In the genomic region with DNA sequence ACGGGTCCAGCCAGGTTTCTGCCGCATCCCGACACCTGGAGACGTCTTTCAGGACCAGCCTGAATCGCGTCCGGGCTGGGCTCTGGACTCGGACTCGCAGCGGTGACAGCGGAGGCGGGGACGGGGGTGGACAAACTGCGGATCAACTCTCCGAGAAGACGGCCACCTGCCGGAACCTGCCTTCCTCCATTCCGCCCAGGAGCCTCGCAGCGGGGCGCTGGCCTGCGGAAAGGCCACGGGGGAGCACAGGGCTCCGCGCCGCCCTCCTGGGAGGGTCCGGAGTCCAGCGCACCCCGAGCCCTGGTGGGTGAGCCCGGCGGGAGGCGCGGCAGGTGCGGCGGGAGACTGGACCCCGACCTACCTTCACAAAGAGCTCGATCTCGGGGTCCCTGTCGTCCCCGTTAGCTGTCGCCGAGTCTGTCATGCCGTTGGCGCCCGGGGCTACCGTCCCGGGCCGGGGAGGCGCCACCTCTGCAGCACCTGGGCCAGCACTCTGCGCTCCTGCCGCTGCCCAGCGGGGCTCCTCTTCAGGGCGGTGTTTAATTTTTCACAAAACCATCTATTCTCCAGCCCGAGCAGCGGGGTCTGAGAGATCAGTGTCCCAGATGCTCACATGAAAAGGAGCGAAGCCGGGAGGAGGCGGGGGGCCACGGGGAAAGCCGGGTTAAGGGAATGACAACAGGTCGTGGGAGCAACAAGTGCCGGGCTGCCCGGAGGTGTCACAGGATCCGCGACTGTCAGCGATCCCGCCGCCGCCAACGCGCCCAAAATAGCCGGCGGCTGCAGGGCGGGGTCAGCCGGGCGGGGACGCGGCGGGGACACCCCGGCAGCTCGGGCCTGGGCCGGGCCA, we compare ENCODE assay signal across 8 cellular contexts. TPM values are rescaled to one million over a fixed set of nuclear protein-coding genes. Genes with fewer than 3 reads are reported as not detected.
DNase-seq lines count a peak whose midpoint lies in the region; ATAC-seq and TF ChIP-seq lines count a peak whose summit lies in the region.

CLIC5 (minus strand) TSS at position 742 of the 850 bp plus-strand sequence; CDS start at position 424, 318 bp downstream.

- H3K4me1 Mint-ChIP-seq in activated CD4-positive, alpha-beta T cell treated with anti-CD3 and anti-CD28 coated beads, Interleukin-2, amount 10 ng/mL, durations not matched to agents 24 days and 14 days = peaks cover 51% of the 10 kb centered on the region
- H3K4me1 Mint-ChIP-seq in effector memory CD8-positive, alpha-beta T cell (ENCODE audit: low read depth in 2 of 2) = peaks cover 38 to 53% of the 10 kb centered on the region in 2 donors

- peaks cover 45% of the 10 kb centered on the region for H3K27me3 ChIP-seq in HUES48 (ENCODE audit: control insufficient read depth, insufficient read depth, low read length)
- peaks cover 8% of the 10 kb centered on the region for H3K27me3 ChIP-seq in muscle layer of duodenum (ENCODE audit: low read depth, low read length)
- H3K27me3 ChIP-seq in upper lobe of right lung = peaks cover 11% of the 10 kb centered on the region

- H3K9me3 ChIP-seq in HUES48 (ENCODE audit: control insufficient read depth, insufficient read depth, low read length) (peaks cover 7% of the 10 kb centered on the region; the same call in 1 of the 2 replicates), muscle layer of duodenum (ENCODE audit: control insufficient read depth in 1 of 2, low read length in 2 of 2) (peaks cover 0 to 6% of the 10 kb centered on the region in 2 donors), upper lobe of right lung (no peaks in the 10 kb centered on the region)

- H3K4me1 ChIP-seq in HUES48 (ENCODE audit: control insufficient read depth, insufficient read depth, low read length) (peaks cover 23% of the 10 kb centered on the region), muscle layer of duodenum (ENCODE audit: control insufficient read depth in 1 of 2, insufficient read depth in 2 of 2, low read length in 2 of 2) (peaks cover 5 to 10% of the 10 kb centered on the region in 2 donors), upper lobe of right lung (peaks cover 21% of the 10 kb centered on the region)

- TF ChIP-seq CTCF in upper lobe of right lung (IDR thresholded peaks at IDR 0.05) = no peak

- H3K4me3 Mint-ChIP-seq in activated CD4-positive, alpha-beta T cell treated with anti-CD3 and anti-CD28 coated beads, Interleukin-2, amount 10 ng/mL, durations not matched to agents 24 days and 14 days = peak within 1 kb of the TSS; percentile 83
- peak within 1 kb of the TSS; percentile 84 to 92 for H3K4me3 Mint-ChIP-seq in effector memory CD8-positive, alpha-beta T cell

- H3K27me3 Mint-ChIP-seq in activated CD4-positive, alpha-beta T cell treated with anti-CD3 and anti-CD28 coated beads, Interleukin-2, amount 10 ng/mL, durations not matched to agents 24 days and 14 days = peaks cover 28% of the 10 kb centered on the region
- peaks cover 0 to 14% of the 10 kb centered on the region in 2 donors for H3K27me3 Mint-ChIP-seq in effector memory CD8-positive, alpha-beta T cell

- H3K27ac ChIP-seq in HUES48 (ENCODE audit: low read depth, low read length) = no peak within 1 kb of the TSS
- no peak within 1 kb of the TSS for H3K27ac ChIP-seq in muscle layer of duodenum (ENCODE audit: low read length)
- H3K27ac ChIP-seq in upper lobe of right lung = peak within 1 kb of the TSS; percentile 81

- peaks cover 4% of the 10 kb centered on the region for H3K9me3 Mint-ChIP-seq in activated CD4-positive, alpha-beta T cell treated with anti-CD3 and anti-CD28 coated beads, Interleukin-2, amount 10 ng/mL, durations not matched to agents 24 days and 14 days
- no peaks in the 10 kb centered on the region for H3K9me3 Mint-ChIP-seq in effector memory CD8-positive, alpha-beta T cell

- H3K27ac Mint-ChIP-seq in activated CD4-positive, alpha-beta T cell treated with anti-CD3 and anti-CD28 coated beads, Interleukin-2, amount 10 ng/mL, durations not matched to agents 24 days and 14 days = peak within 1 kb of the TSS; percentile 83
- H3K27ac Mint-ChIP-seq in effector memory CD8-positive, alpha-beta T cell = peak within 1 kb of the TSS; percentile 84 to 94

- peaks cover 2% of the 10 kb centered on the region for H3K36me3 Mint-ChIP-seq in activated CD4-positive, alpha-beta T cell treated with anti-CD3 and anti-CD28 coated beads, Interleukin-2, amount 10 ng/mL, durations not matched to agents 24 days and 14 days (ENCODE audit: low read depth)
- H3K36me3 Mint-ChIP-seq in effector memory CD8-positive, alpha-beta T cell (ENCODE audit: insufficient read depth) = peaks cover 9% of the 10 kb centered on the region

- no peaks in the 10 kb centered on the region for H3K36me3 ChIP-seq in HUES48 (ENCODE audit: control insufficient read depth, insufficient read depth, low read length)
- no peaks in the 10 kb centered on the region for H3K36me3 ChIP-seq in muscle layer of duodenum (ENCODE audit: control insufficient read depth in 1 of 2, insufficient read depth in 2 of 2, low read length in 2 of 2)
- no peaks in the 10 kb centered on the region for H3K36me3 ChIP-seq in upper lobe of right lung

- peak; percentile 80 for DNase-seq in activated CD4-positive, alpha-beta T cell treated with anti-CD3 and anti-CD28 coated beads, Interleukin-2, amount 10 ng/mL, durations not matched to agents 24 days and 14 days
- DNase-seq in effector memory CD8-positive, alpha-beta T cell = peak; percentile 11 to 25 (median 21)
- DNase-seq in upper lobe of right lung (peak; percentile 76), NCI-H1092 (lab: John Stamatoyannopoulos, UW) (no peak)

- no peak within 1 kb of the TSS for H3K9ac ChIP-seq in HUES48 (ENCODE audit: low read depth, low read length)

- intact Hi-C loops in activated CD4-positive, alpha-beta T cell treated with anti-CD3 and anti-CD28 coated beads, Interleukin-2, amount 10 ng/mL, durations not matched to agents 24 days and 14 days (cut with micrococcal nuclease) = loop anchor here (10.0 kb wide), 5 partner anchors 181 to 851 kb away; no protein-coding TSS in a partner anchor
- intact Hi-C loops in upper lobe of right lung (cut with DNase I) = no loop called here

- peak; percentile 21 for ATAC-seq in effector memory CD8-positive, alpha-beta T cell (replicated peaks)
- ATAC-seq in upper lobe of right lung = peak; percentile 78
- no peak for ATAC-seq in HG02870 (IDR thresholded peaks at IDR 0.05; ENCODE audit: unreplicated experiment)
- no peak for ATAC-seq in GM18519 (IDR thresholded peaks at IDR 0.05; ENCODE audit: low FRiP score, unreplicated experiment)

- H3K4me3 ChIP-seq in HUES48 (ENCODE audit: low read depth, low read length) (peak within 1 kb of the TSS; percentile 65), muscle layer of duodenum (ENCODE audit: low read depth in 1 of 2, low read length in 2 of 2) (peak within 1 kb of the TSS; percentile 57 to 69), upper lobe of right lung (peak within 1 kb of the TSS; percentile 62)

RNA-seq across cellular contexts. Expression of gene CLIC5, which starts in this region (rescaled TPM):
- 1.1 and 2.0 TPM in 2 replicates for total RNA-seq in activated CD4-positive, alpha-beta T cell treated with anti-CD3 and anti-CD28 coated beads, Interleukin-2, amount 10 ng/mL, durations not matched to agents 24 days and 14 days
- 131 TPM for total RNA-seq in upper lobe of right lung

Comparison
In these comparisons a context has a peak if more than half of its experiments do, and no peak if none do; other contexts are left out.
1. RNA of gene CLIC5 (total RNA-seq): 131 TPM in upper lobe of right lung (single experiment); 1.1 to 2.0 TPM in activated CD4-positive, alpha-beta T cell treated with anti-CD3 and anti-CD28 coated beads, Interleukin-2, amount 10 ng/mL, durations not matched to agents 24 days and 14 days; every median in the first group is over 10 times any median in the second.
2. ATAC-seq: peak in effector memory CD8-positive, alpha-beta T cell (single experiment) and upper lobe of right lung (single experiment); none in HG02870 (single experiment) and GM18519 (single experiment).
3. Peak in every context shown above with its lines, with median percentiles within 50 percentile points of each other: H3K4me3 ChIP-seq.